In genomic region chr6:159693128-159693893, GRCh38 we compare ENCODE assay signal across 1 cellular context.
TF ChIP-seq lines count a peak whose summit lies in the region.

SOD2 (minus strand) TSS chr6:159693241; CDS start chr6:159693167, 74 bp downstream.

TF ChIP-seq in GM23338, 12 proteins besides CTCF, POLR2A, EP300 and RAD21 (continued from another document):
- no peak for TF ChIP-seq ZNF462 (CRISPR knock-in tag; IDR thresholded peaks at IDR 0.05)
- no peak for TF ChIP-seq ZNF114 (CRISPR knock-in tag; IDR thresholded peaks at IDR 0.05)
- TF ChIP-seq CREB1 (CRISPR knock-in tag; IDR thresholded peaks at IDR 0.05; ENCODE audit: low read depth), result no peak
